8 cellular contexts compared by ENCODE assay signal in genomic region chr11:67996622-67997459, GRCh38. TPM values are rescaled to one million over a fixed set of nuclear protein-coding genes. Genes with fewer than 3 reads are reported as not detected.
DNase-seq lines count a peak whose midpoint lies in the region; ATAC-seq and TF ChIP-seq lines count a peak whose summit lies in the region.

No MANE protein-coding gene starts in this region.

- DNase-seq in CD4-positive, CD25-positive, alpha-beta regulatory T cell = no peak
- DNase-seq in activated CD8-positive, alpha-beta memory T cell treated with anti-CD3 and anti-CD28 coated beads, Interleukin-2, amount 50 U/mL, for 48 hours = peak; percentile 74
- DNase-seq in iPS DF 6.9 (ENCODE audit: low read depth, low spot score) (no peak), chondrocyte (ENCODE audit: low spot score) (no peak)
- peak; percentile 59 for DNase-seq in stimulated activated naive CD8-positive, alpha-beta T cell treated with anti-CD3 and anti-CD28 coated beads, Interleukin-15, Interleukin-2, amounts not matched to agents 100 U/mL and 50 U/mL, for 24 hours

- peak; percentile 37 to 53 for ATAC-seq in CD4-positive, CD25-positive, alpha-beta regulatory T cell (ENCODE audit: low read depth in 2 of 2)
- ATAC-seq in stimulated activated naive CD8-positive, alpha-beta T cell treated with anti-CD3 and anti-CD28 coated beads, Interleukin-15, Interleukin-2, amounts not matched to agents 100 U/mL and 50 U/mL, for 24 hours = peak; percentile 80
- ATAC-seq in GM18502 (IDR thresholded peaks at IDR 0.05; ENCODE audit: poor library complexity, unreplicated experiment) (no peak), GM18909 (IDR thresholded peaks at IDR 0.05; ENCODE audit: poor library complexity, unreplicated experiment) (no peak)

- H3K9me3 Mint-ChIP-seq in CD4-positive, CD25-positive, alpha-beta regulatory T cell = no peaks in the 10 kb centered on the region
- H3K9me3 Mint-ChIP-seq in chondrocyte (ENCODE audit: low read depth) = no peaks in the 10 kb centered on the region

- peaks cover 4% of the 10 kb centered on the region for H3K36me3 Mint-ChIP-seq in CD4-positive, CD25-positive, alpha-beta regulatory T cell
- H3K36me3 Mint-ChIP-seq in chondrocyte (ENCODE audit: low read depth) = no peaks in the 10 kb centered on the region

- no peak for TF ChIP-seq CTCF in chondrocyte (IDR thresholded peaks at IDR 0.05)

- H3K27ac Mint-ChIP-seq in CD4-positive, CD25-positive, alpha-beta regulatory T cell = peak overlapping the region in 1 of 3 donors; percentile 47
- H3K27ac Mint-ChIP-seq in chondrocyte (ENCODE audit: unreplicated experiment) = no peak overlapping the region

- H3K4me1 Mint-ChIP-seq in CD4-positive, CD25-positive, alpha-beta regulatory T cell = peaks cover 0 to 16% (median 5%) of the 10 kb centered on the region in 4 donors
- H3K4me1 Mint-ChIP-seq in chondrocyte (ENCODE audit: low read depth) = peaks cover 5% of the 10 kb centered on the region

- no peak for TF ChIP-seq RAD21 in Ishikawa (IDR thresholded peaks at IDR 0.05; ENCODE audit: low read depth)

- H3K4me3 Mint-ChIP-seq in CD4-positive, CD25-positive, alpha-beta regulatory T cell = peak overlapping the region in 1 of 4 donors; percentile 54
- H3K4me3 Mint-ChIP-seq in chondrocyte (ENCODE audit: unreplicated experiment) = no peak overlapping the region

- WGBS in iPS DF 6.9 (ENCODE audit: insufficient coverage, insufficient read length) = no CpG with 5 or more reads among the region's 41 CpGs

- peaks cover 10% of the 10 kb centered on the region for H3K4me1 ChIP-seq in CD4-positive, CD25-positive, alpha-beta regulatory T cell (ENCODE audit: control insufficient read depth, insufficient read depth, low read length, poor library complexity, severe bottlenecking)
- H3K4me1 ChIP-seq in iPS DF 6.9 (ENCODE audit: control insufficient read depth, insufficient read depth, low read length) = peaks cover 6% of the 10 kb centered on the region

- H3K27ac ChIP-seq in CD4-positive, CD25-positive, alpha-beta regulatory T cell (ENCODE audit: insufficient read depth, low read length, poor library complexity, severe bottlenecking) = no peak overlapping the region
- H3K27ac ChIP-seq in iPS DF 6.9 (ENCODE audit: low read length) = no peak overlapping the region

- H3K36me3 ChIP-seq in CD4-positive, CD25-positive, alpha-beta regulatory T cell (ENCODE audit: control insufficient read depth, insufficient read depth, low read length) = no peaks in the 10 kb centered on the region
- H3K36me3 ChIP-seq in iPS DF 6.9 (ENCODE audit: control insufficient read depth, insufficient read depth, low read length) = no peaks in the 10 kb centered on the region; the same call in 1 of the 2 replicates

- H3K9me3 ChIP-seq in CD4-positive, CD25-positive, alpha-beta regulatory T cell (ENCODE audit: control insufficient read depth in 2 of 2, low read length in 2 of 2) = no peaks in the 10 kb centered on the region
- no peaks in the 10 kb centered on the region for H3K9me3 ChIP-seq in iPS DF 6.9 (ENCODE audit: control insufficient read depth, insufficient read depth, low read length)

- no peak overlapping the region for H3K4me3 ChIP-seq in CD4-positive, CD25-positive, alpha-beta regulatory T cell (ENCODE audit: low read depth, low read length)
- H3K4me3 ChIP-seq in iPS DF 6.9 (ENCODE audit: low read length) = peak overlapping the region; percentile 52; the same call in 1 of the 2 replicates

- no peaks in the 10 kb centered on the region for H3K27me3 Mint-ChIP-seq in CD4-positive, CD25-positive, alpha-beta regulatory T cell
- peaks cover 2% of the 10 kb centered on the region for H3K27me3 Mint-ChIP-seq in chondrocyte (ENCODE audit: low read depth)

- TF ChIP-seq EP300 in Ishikawa (IDR thresholded peaks at IDR 0.05; ENCODE audit: borderline replicate concordance) = no peak

- no peaks in the 10 kb centered on the region for H3K27me3 ChIP-seq in CD4-positive, CD25-positive, alpha-beta regulatory T cell (ENCODE audit: control insufficient read depth, insufficient read depth, low read length)
- H3K27me3 ChIP-seq in iPS DF 6.9 (ENCODE audit: control insufficient read depth, insufficient read depth, low read length) = no peaks in the 10 kb centered on the region

TF ChIP-seq in Ishikawa, 13 proteins besides CTCF, POLR2A, EP300 and RAD21:
- TF ChIP-seq TAF1 (IDR thresholded peaks at IDR 0.05; ENCODE audit: low read depth) = no peak
- no peak for TF ChIP-seq REST (IDR thresholded peaks at IDR 0.05; ENCODE audit: low read depth)
- TF ChIP-seq USF1 (IDR thresholded peaks at IDR 0.05) = peak; percentile 95
- TF ChIP-seq ZBTB7A (IDR thresholded peaks at IDR 0.05; ENCODE audit: low read depth) = no peak

RNA-seq across cellular contexts. Expression of gene UNC93B1, which starts 7.1 kb away (rescaled TPM):
- total RNA-seq in CD4-positive, CD25-positive, alpha-beta regulatory T cell = 19.0 TPM
- 10 to 100 TPM; 12.8 to 16.0 (median 13.9) TPM for polyA plus RNA-seq in CD4-positive, CD25-positive, alpha-beta regulatory T cell
- 14.4 to 16.6 TPM (median 15.9 TPM) in 3 replicates for total RNA-seq in chondrocyte

RNA-seq across cellular contexts. Expression of gene ALDH3B1, which starts 13.3 kb away (rescaled TPM):
- total RNA-seq in CD4-positive, CD25-positive, alpha-beta regulatory T cell = not detected
- not detected for polyA plus RNA-seq in CD4-positive, CD25-positive, alpha-beta regulatory T cell
- 10.8 to 14.3 TPM (median 13.1 TPM) in 3 replicates for total RNA-seq in chondrocyte

RNA-seq across cellular contexts. Expression of gene NDUFS8, which starts 33.6 kb away (rescaled TPM):
- 66.6 TPM for total RNA-seq in CD4-positive, CD25-positive, alpha-beta regulatory T cell
- 100 to 1,000 TPM; 142 to 166 (median 152) TPM for polyA plus RNA-seq in CD4-positive, CD25-positive, alpha-beta regulatory T cell
- total RNA-seq in chondrocyte = 140 to 172 TPM (median 143 TPM) in 3 replicates

RNA-seq across cellular contexts. Expression of gene TCIRG1, which starts 42.0 kb away (rescaled TPM):
- 290 TPM for total RNA-seq in CD4-positive, CD25-positive, alpha-beta regulatory T cell
- 10 to 100 TPM; 33.3 to 63.2 (median 46.2) TPM for polyA plus RNA-seq in CD4-positive, CD25-positive, alpha-beta regulatory T cell
- 52.3 to 73.2 TPM (median 66.5 TPM) in 3 replicates for total RNA-seq in chondrocyte

Comparison
In these comparisons a context has a peak if more than half of its experiments do, and no peak if none do; other contexts are left out.
1. ATAC-seq: peak in CD4-positive, CD25-positive, alpha-beta regulatory T cell (2 of 2) and stimulated activated naive CD8-positive, alpha-beta T cell treated with anti-CD3 and anti-CD28 coated beads, Interleukin-15, Interleukin-2, amounts not matched to agents 100 U/mL and 50 U/mL, for 24 hours (single experiment); none in GM18502 (single experiment) and GM18909 (single experiment).
2. DNase-seq: peak in activated CD8-positive, alpha-beta memory T cell treated with anti-CD3 and anti-CD28 coated beads, Interleukin-2, amount 50 U/mL, for 48 hours (single experiment) and stimulated activated naive CD8-positive, alpha-beta T cell treated with anti-CD3 and anti-CD28 coated beads, Interleukin-15, Interleukin-2, amounts not matched to agents 100 U/mL and 50 U/mL, for 24 hours (single experiment); none in CD4-positive, CD25-positive, alpha-beta regulatory T cell (0 of 3), iPS DF 6.9 (single experiment) and chondrocyte (single experiment).
3. RNA of gene ALDH3B1, which starts 13.3 kb away (total RNA-seq): 10.8 to 14.3 TPM in chondrocyte; not detected in CD4-positive, CD25-positive, alpha-beta regulatory T cell (single experiment); every median in the first group is over 10 times any median in the second.